17 cellular contexts compared by ENCODE assay signal in genomic region chr4:76762136-76763130, GRCh38.
"Had no signal": no experiment of that assay in that cellular context is flagged by ENCODE, and none has a peak within 500 bp of the region (broad histone marks: within the 10 kb centered on the region; RNA-seq: fewer than 3 reads in every experiment).

No MANE protein-coding gene starts in this region.

- H3K27ac Mint-ChIP-seq: activated CD4-positive, alpha-beta T cell treated with anti-CD3 and anti-CD28 coated beads, Interleukin-2, amount 10 ng/mL, durations not matched to agents 7 days and 5 days; activated naive CD4-positive, alpha-beta T cell treated with anti-CD3 and anti-CD28 coated beads, Interleukin-2, amount 10 ng/mL, durations not matched to agents 7 days and 5 days; naive thymus-derived CD8-positive, alpha-beta T cell had no signal

- H3K9me3 Mint-ChIP-seq: activated CD4-positive, alpha-beta T cell treated with anti-CD3 and anti-CD28 coated beads, Interleukin-2, amount 10 ng/mL, durations not matched to agents 7 days and 5 days; activated naive CD4-positive, alpha-beta T cell treated with anti-CD3 and anti-CD28 coated beads, Interleukin-2, amount 10 ng/mL, durations not matched to agents 7 days and 5 days; naive thymus-derived CD8-positive, alpha-beta T cell had no signal

- H3K36me3 Mint-ChIP-seq: activated naive CD4-positive, alpha-beta T cell treated with anti-CD3 and anti-CD28 coated beads, Interleukin-2, amount 10 ng/mL, durations not matched to agents 7 days and 5 days; naive thymus-derived CD8-positive, alpha-beta T cell had no signal

- H3K4me1 Mint-ChIP-seq: activated naive CD4-positive, alpha-beta T cell treated with anti-CD3 and anti-CD28 coated beads, Interleukin-2, amount 10 ng/mL, durations not matched to agents 7 days and 5 days had no signal

- FAIRE-seq: urothelium cell line had no signal

- H3K4me3 Mint-ChIP-seq: activated CD4-positive, alpha-beta T cell treated with anti-CD3 and anti-CD28 coated beads, Interleukin-2, amount 10 ng/mL, durations not matched to agents 7 days and 5 days; activated naive CD4-positive, alpha-beta T cell treated with anti-CD3 and anti-CD28 coated beads, Interleukin-2, amount 10 ng/mL, durations not matched to agents 7 days and 5 days; naive thymus-derived CD8-positive, alpha-beta T cell had no signal

- DNase-seq: activated CD4-positive, alpha-beta T cell treated with anti-CD3 and anti-CD28 coated beads, Interleukin-2, amount 10 ng/mL, durations not matched to agents 7 days and 5 days; activated CD8-positive, alpha-beta memory T cell treated with anti-CD3 and anti-CD28 coated beads, Interleukin-2, amount 50 U/mL, for 4 hours; activated effector memory CD4-positive, alpha-beta T cell treated with Interleukin-2 at 50 U/mL for 16 hours; activated naive CD4-positive, alpha-beta T cell treated with anti-CD3 and anti-CD28 coated beads, Interleukin-2, amount 10 ng/mL, durations not matched to agents 7 days and 5 days; activated T-cell treated with anti-CD3 and anti-CD28 coated beads, Interleukin-2, amount 50 U/mL, for 48 hours; gastrocnemius medialis; heart left ventricle; left ventricle myocardium inferior; mammary epithelial cell; naive thymus-derived CD8-positive, alpha-beta T cell; stimulated activated CD4-positive, alpha-beta T cell treated with anti-CD3 and anti-CD28 coated beads, Interleukin-12 subunit alpha, Interleukin-12 subunit beta, amount 100 ng/mL, for 4 hours; stimulated activated CD4-positive, alpha-beta T cell treated with anti-CD3 and anti-CD28 coated beads, Interleukin-1b, Interleukin-23, amount 100 ng/mL, for 48 hours; stimulated activated CD8-positive, alpha-beta memory T cell treated with anti-CD3 and anti-CD28 coated beads, Interleukin-4, amount 100 ng/mL, for 48 hours; stimulated activated naive CD4-positive, alpha-beta T cell; T-helper 1 cell; tibial artery had no signal

- H3K4me3 ChIP-seq: gastrocnemius medialis, heart left ventricle, left ventricle myocardium inferior, tibial artery had no signal
